ENCODE assay signal across 8 cellular contexts in the genomic region with DNA sequence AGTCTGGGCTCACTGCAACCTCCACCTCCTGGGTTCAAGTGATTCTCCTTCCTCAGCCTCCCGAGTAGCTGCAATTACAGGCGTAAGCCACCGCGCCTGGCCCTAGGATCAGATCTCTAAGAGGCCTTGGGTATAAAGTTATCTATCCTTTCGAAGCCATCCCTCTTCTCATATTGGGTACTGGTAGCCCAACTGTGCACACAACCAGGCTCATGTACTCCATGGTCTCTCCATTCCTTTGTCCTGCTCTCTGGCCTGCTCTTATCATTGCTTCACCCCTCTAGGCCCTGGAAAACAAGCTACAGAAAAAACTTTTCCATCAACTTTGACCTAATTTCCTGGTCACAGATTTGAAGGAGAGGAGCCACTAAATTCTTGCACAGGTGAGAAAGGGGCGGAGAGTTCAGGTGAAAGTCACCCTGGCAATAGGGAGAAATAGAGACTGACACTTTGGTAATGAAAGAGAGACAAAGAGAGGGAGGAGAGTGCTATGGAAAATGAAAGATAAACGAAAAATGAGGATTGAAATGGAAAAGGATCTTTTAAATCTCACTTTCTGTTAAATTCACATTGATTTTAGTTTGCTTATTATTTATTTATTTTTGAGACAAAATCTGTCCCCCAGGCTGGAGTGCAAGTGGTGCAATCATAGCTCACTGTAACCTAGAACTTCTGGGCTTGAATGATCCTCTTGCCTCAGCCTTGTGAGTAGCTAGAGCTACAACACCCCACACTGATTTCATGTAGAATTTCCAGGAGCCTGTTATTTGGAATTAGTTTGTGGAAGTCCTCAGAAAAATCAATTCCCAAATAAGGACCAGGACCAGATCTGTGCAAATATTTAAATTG. TPM values are rescaled to one million over a fixed set of nuclear protein-coding genes. Genes with fewer than 3 reads are reported as not detected.
DNase-seq lines count a peak whose midpoint lies in the region; ATAC-seq, FAIRE-seq and TF ChIP-seq lines count a peak whose summit lies in the region.

No MANE protein-coding gene starts in this region.

- intact Hi-C loops in pancreas (cut with DNase I) = no loop called here

- ATAC-seq in pancreas (peak; percentile 15 to 34 (median 24)), GM21526 (IDR thresholded peaks at IDR 0.05; ENCODE audit: low FRiP score, unreplicated experiment) (no peak), GM21381 (IDR thresholded peaks at IDR 0.05; ENCODE audit: unreplicated experiment) (no peak)

- no peak for TF ChIP-seq CTCF in pancreas (IDR thresholded peaks at IDR 0.05)
- no peak for TF ChIP-seq CTCF in brain microvascular endothelial cell (IDR thresholded peaks at IDR 0.05; ENCODE audit: low read depth, low read length, missing control alignments)

- in situ Hi-C loops in brain microvascular endothelial cell (cut with HindIII; ENCODE audit: low pct_ligation_motif_present, low sequenced_read_pairs) = no loop called here

- peaks cover 16 to 33% (median 16%) of the 10 kb centered on the region in 3 donors for H3K4me1 ChIP-seq in pancreas

- FAIRE-seq in pancreas (lab: Jason Lieb, UNC) = no peak

- peak overlapping the region; percentile 34 to 90 (median 46) for H3K27ac ChIP-seq in pancreas
- no peak overlapping the region for H3K27ac ChIP-seq in brain microvascular endothelial cell

- no peaks in the 10 kb centered on the region for H3K9me3 ChIP-seq in pancreas

- peaks cover 0 to 36% (median 20%) of the 10 kb centered on the region in 3 donors for H3K36me3 ChIP-seq in pancreas
- peaks cover 30% of the 10 kb centered on the region for H3K36me3 ChIP-seq in brain microvascular endothelial cell (replicated peaks)

- H3K4me3 ChIP-seq in pancreas (no peak overlapping the region), brain microvascular endothelial cell (ENCODE audit: low read depth, low read length) (no peak overlapping the region)

- no peaks in the 10 kb centered on the region for H3K27me3 ChIP-seq in pancreas
- no peaks in the 10 kb centered on the region for H3K27me3 ChIP-seq in brain microvascular endothelial cell (replicated peaks)

- 52 to 62% methylated on average over 7 of the region's 7 CpGs for WGBS in pancreas, 2 donors

- peak; percentile 46 for DNase-seq in ELF-1 (ENCODE audit: low read depth, low spot score)
- DNase-seq in RPMI8226 = peak; percentile 59
- peak; percentile 72 for DNase-seq in fibroblast of gingiva (ENCODE audit: low read depth)
- peak in 2 of 6 donors; percentile 60 to 65 for DNase-seq in pancreas
- DNase-seq in brain microvascular endothelial cell = no peak
- DNase-seq in NCI-H82 (lab: John Stamatoyannopoulos, UW) = no peak

RNA-seq across cellular contexts. Expression of a gene that starts 5.9 kb away (rescaled TPM):
- total RNA-seq in pancreas = 100 to 1,000 TPM; 167 to 491 (median 295) TPM
- polyA plus RNA-seq in pancreas = 100 to 1,000 TPM; 105 to 224 TPM

RNA-seq across cellular contexts. Expression of a gene that starts 26.0 kb away (rescaled TPM):
- total RNA-seq in pancreas = 10 to 100 TPM in 1 of 6 donors, 1 to 10 TPM in 5; 3.9 to 10.8 (median 5.7) TPM
- polyA plus RNA-seq in pancreas = 10 to 100 TPM; 14.6 to 27.6 TPM

RNA-seq across cellular contexts. Expression of a gene that starts 26.1 kb away (rescaled TPM):
- under 1 TPM; 0.04 to 0.28 (median 0.18) TPM for total RNA-seq in pancreas
- polyA plus RNA-seq in pancreas = under 1 TPM; 0.34 to 0.38 TPM

RNA-seq across cellular contexts. Expression of a gene that starts 31.1 kb away (rescaled TPM):
- not detected for total RNA-seq in pancreas
- under 1 TPM in 1 of 2 donors, not detected in 1; 0.07 TPM for polyA plus RNA-seq in pancreas

RNA-seq across cellular contexts. Expression of a gene that starts 32.7 kb away (rescaled TPM):
- 10 to 100 TPM in 1 of 6 donors, 1 to 10 TPM in 5; 3.3 to 10.3 (median 5.8) TPM for total RNA-seq in pancreas
- polyA plus RNA-seq in pancreas = 1 to 10 TPM; 2.9 to 6.8 TPM

Comparison
In these comparisons a context has a peak if more than half of its experiments do, and no peak if none do; other contexts are left out.
1. DNase-seq: peak in ELF-1 (single experiment), RPMI8226 (single experiment) and fibroblast of gingiva (single experiment); none in brain microvascular endothelial cell (single experiment) and NCI-H82 (single experiment).
2. ATAC-seq: peak in pancreas (4 of 4); none in GM21526 (single experiment) and GM21381 (single experiment).